Comparison of ENCODE assay signal across 2 cellular contexts in the genomic region with DNA sequence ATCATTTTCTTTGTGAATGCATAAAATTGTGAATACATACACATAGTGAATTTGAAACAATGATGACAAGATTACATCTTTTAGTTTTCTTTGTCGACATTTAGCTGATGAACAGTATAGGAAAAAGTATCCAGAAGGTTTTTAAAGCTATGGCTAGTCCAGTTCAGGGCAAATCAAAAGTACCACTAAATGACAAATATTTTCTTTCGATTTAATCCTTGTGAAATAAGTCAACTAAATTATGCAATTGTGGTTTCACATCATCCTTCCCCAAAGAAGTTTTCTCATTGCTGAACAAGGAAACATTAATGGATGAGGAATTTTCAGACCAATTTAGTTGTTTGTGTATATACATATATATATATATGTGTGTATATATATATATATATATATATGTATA.
TF ChIP-seq lines count a peak whose summit lies in the region.

No MANE protein-coding gene starts in this region.

TF ChIP-seq in HepG2, 621 proteins besides CTCF, POLR2A, EP300 and RAD21 (continued from another document):
- TF ChIP-seq, protein P1, sequence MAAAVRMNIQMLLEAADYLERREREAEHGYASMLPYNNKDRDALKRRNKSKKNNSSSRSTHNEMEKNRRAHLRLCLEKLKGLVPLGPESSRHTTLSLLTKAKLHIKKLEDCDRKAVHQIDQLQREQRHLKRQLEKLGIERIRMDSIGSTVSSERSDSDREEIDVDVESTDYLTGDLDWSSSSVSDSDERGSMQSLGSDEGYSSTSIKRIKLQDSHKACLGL (CRISPR knock-in tag; IDR thresholded peaks at IDR 0.05), result no peak
- TF ChIP-seq ATF7-NPFF (CRISPR knock-in tag; IDR thresholded peaks at IDR 0.05; ENCODE audit: low read depth), result no peak
- TF ChIP-seq ZNF7 (CRISPR knock-in tag; IDR thresholded peaks at IDR 0.05), result no peak
- no peak for TF ChIP-seq CCAR2 (optimal IDR thresholded peaks at IDR 0.05; ENCODE audit: low read depth, low read length)
- no peak for TF ChIP-seq ZNF232 (CRISPR knock-in tag; IDR thresholded peaks at IDR 0.05; ENCODE audit: borderline replicate concordance)
- TF ChIP-seq KDM5B (CRISPR knock-in tag; IDR thresholded peaks at IDR 0.05; ENCODE audit: borderline replicate concordance), result no peak
- TF ChIP-seq ZBTB1 (CRISPR knock-in tag; IDR thresholded peaks at IDR 0.05; ENCODE audit: borderline replicate concordance), result no peak
- no peak for TF ChIP-seq CHCHD3 (CRISPR knock-in tag; IDR thresholded peaks at IDR 0.05)
- no peak for TF ChIP-seq HNRNPL (IDR thresholded peaks at IDR 0.05; ENCODE audit: low read depth, low read length)

TF ChIP-seq in K562, 482 proteins besides CTCF, POLR2A, EP300 and RAD21 (continued from another document):
- TF ChIP-seq, protein P2, sequence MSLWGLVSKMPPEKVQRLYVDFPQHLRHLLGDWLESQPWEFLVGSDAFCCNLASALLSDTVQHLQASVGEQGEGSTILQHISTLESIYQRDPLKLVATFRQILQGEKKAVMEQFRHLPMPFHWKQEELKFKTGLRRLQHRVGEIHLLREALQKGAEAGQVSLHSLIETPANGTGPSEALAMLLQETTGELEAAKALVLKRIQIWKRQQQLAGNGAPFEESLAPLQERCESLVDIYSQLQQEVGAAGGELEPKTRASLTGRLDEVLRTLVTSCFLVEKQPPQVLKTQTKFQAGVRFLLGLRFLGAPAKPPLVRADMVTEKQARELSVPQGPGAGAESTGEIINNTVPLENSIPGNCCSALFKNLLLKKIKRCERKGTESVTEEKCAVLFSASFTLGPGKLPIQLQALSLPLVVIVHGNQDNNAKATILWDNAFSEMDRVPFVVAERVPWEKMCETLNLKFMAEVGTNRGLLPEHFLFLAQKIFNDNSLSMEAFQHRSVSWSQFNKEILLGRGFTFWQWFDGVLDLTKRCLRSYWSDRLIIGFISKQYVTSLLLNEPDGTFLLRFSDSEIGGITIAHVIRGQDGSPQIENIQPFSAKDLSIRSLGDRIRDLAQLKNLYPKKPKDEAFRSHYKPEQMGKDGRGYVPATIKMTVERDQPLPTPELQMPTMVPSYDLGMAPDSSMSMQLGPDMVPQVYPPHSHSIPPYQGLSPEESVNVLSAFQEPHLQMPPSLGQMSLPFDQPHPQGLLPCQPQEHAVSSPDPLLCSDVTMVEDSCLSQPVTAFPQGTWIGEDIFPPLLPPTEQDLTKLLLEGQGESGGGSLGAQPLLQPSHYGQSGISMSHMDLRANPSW (CRISPR knock-in tag; IDR thresholded peaks at IDR 0.05), result no peak
- TF ChIP-seq CBX8 (IDR thresholded peaks at IDR 0.05; ENCODE audit: borderline replicate concordance, extremely low read depth, low read depth, low read length, poor library complexity, severe bottlenecking), result no peak
